In genomic region chr3:155675094-155675493, GRCh38 we compare ENCODE assay signal across 28 cellular contexts.
"Had no signal": no experiment of that assay in that cellular context is flagged by ENCODE, and none has a peak within 500 bp of the region (broad histone marks: within the 10 kb centered on the region; RNA-seq: fewer than 3 reads in every experiment).

No MANE protein-coding gene starts in this region.

- H3K27ac ChIP-seq: breast epithelium, epithelial cell of prostate, esophagus squamous epithelium, left lung, ovary, psoas muscle, sigmoid colon, thoracic aorta, uterus, WERI-Rb-1 had no signal

- H3K4me1 ChIP-seq: breast epithelium, left lung, psoas muscle, uterus had no signal

- H3K9me3 Mint-ChIP-seq: activated T-helper 1 cell treated with anti-CD3 and anti-CD28 coated beads, Interleukin-12 subunit alpha, Interleukin-12 subunit beta, Interleukin-2, Interleukin-4 antibody, amounts not matched to agents 30 ng/mL and 10 ng/mL and 1 ng/mL, durations not matched to agents 14 hours and 24 hours and 36 hours; central memory CD8-positive, alpha-beta T cell; dendritic cell treated with granulocyte-macrophage colony-stimulating factor and Interleukin-4, amounts not matched to agents 40 ng/mL and 50 ng/mL, for 4 days; nephron progenitor cell; stimulated activated effector memory CD8-positive, alpha-beta T cell treated with anti-CD3 and anti-CD28 coated beads, Interleukin-12 subunit alpha, Interleukin-12 subunit beta, amount 100 ng/mL, for 72 hours; stimulated activated naive CD8-positive, alpha-beta T cell treated with anti-CD3 and anti-CD28 coated beads, Interleukin-15, Interleukin-2, amounts not matched to agents 100 ng/mL and 50 ng/mL, for 24 hours had no signal

- H3K36me3 Mint-ChIP-seq: stimulated activated effector memory CD8-positive, alpha-beta T cell treated with anti-CD3 and anti-CD28 coated beads, Interleukin-12 subunit alpha, Interleukin-12 subunit beta, amount 100 ng/mL, for 72 hours had no signal

- H3K9me3 ChIP-seq: breast epithelium, esophagus squamous epithelium, left lung, ovary, psoas muscle, sigmoid colon, thoracic aorta, uterus had no signal

- H3K27ac Mint-ChIP-seq: activated T-helper 1 cell treated with anti-CD3 and anti-CD28 coated beads, Interleukin-12 subunit alpha, Interleukin-12 subunit beta, Interleukin-2, Interleukin-4 antibody, amounts not matched to agents 30 ng/mL and 10 ng/mL and 1 ng/mL, durations not matched to agents 14 hours and 24 hours and 36 hours; dendritic cell treated with granulocyte-macrophage colony-stimulating factor and Interleukin-4, amounts not matched to agents 40 ng/mL and 50 ng/mL, for 4 days; nephron progenitor cell; stimulated activated effector memory CD8-positive, alpha-beta T cell treated with anti-CD3 and anti-CD28 coated beads, Interleukin-12 subunit alpha, Interleukin-12 subunit beta, amount 100 ng/mL, for 72 hours; stimulated activated naive CD8-positive, alpha-beta T cell treated with anti-CD3 and anti-CD28 coated beads, Interleukin-15, Interleukin-2, amounts not matched to agents 100 ng/mL and 50 ng/mL, for 24 hours had no signal

- H3K27me3 ChIP-seq: breast epithelium, esophagus squamous epithelium, left lung, ovary, sigmoid colon, uterus had no signal

- H3K4me1 Mint-ChIP-seq: central memory CD8-positive, alpha-beta T cell; stimulated activated effector memory CD8-positive, alpha-beta T cell treated with anti-CD3 and anti-CD28 coated beads, Interleukin-12 subunit alpha, Interleukin-12 subunit beta, amount 100 ng/mL, for 72 hours had no signal

- ATAC-seq: activated CD4-positive, CD25-positive, alpha-beta regulatory T cell treated with anti-CD3 and anti-CD28 coated beads, Interleukin-2, amount 50 U/mL, for 24 hours; psoas muscle; stimulated activated effector memory CD8-positive, alpha-beta T cell treated with anti-CD3 and anti-CD28 coated beads, Interleukin-12 subunit alpha, Interleukin-12 subunit beta, amount 100 ng/mL, for 72 hours had no signal

- H3K27me3 Mint-ChIP-seq: dendritic cell treated with granulocyte-macrophage colony-stimulating factor and Interleukin-4, amounts not matched to agents 40 ng/mL and 50 ng/mL, for 4 days; stimulated activated naive CD8-positive, alpha-beta T cell treated with anti-CD3 and anti-CD28 coated beads, Interleukin-15, Interleukin-2, amounts not matched to agents 100 ng/mL and 50 ng/mL, for 24 hours had no signal

- H3K4me3 Mint-ChIP-seq: activated T-helper 1 cell treated with anti-CD3 and anti-CD28 coated beads, Interleukin-12 subunit alpha, Interleukin-12 subunit beta, Interleukin-2, Interleukin-4 antibody, amounts not matched to agents 30 ng/mL and 10 ng/mL and 1 ng/mL, durations not matched to agents 14 hours and 24 hours and 36 hours; central memory CD8-positive, alpha-beta T cell; dendritic cell treated with granulocyte-macrophage colony-stimulating factor and Interleukin-4, amounts not matched to agents 40 ng/mL and 50 ng/mL, for 4 days; nephron progenitor cell; stimulated activated effector memory CD8-positive, alpha-beta T cell treated with anti-CD3 and anti-CD28 coated beads, Interleukin-12 subunit alpha, Interleukin-12 subunit beta, amount 100 ng/mL, for 72 hours; stimulated activated naive CD8-positive, alpha-beta T cell treated with anti-CD3 and anti-CD28 coated beads, Interleukin-15, Interleukin-2, amounts not matched to agents 100 ng/mL and 50 ng/mL, for 24 hours had no signal

- DNase-seq: activated CD4-positive, alpha-beta T cell treated with anti-CD3 and anti-CD28 coated beads for 48 hours; activated CD4-positive, alpha-beta T cell treated with anti-CD3 and anti-CD28 coated beads, Interleukin-2, amount 50 U/mL, for 48 hours; activated CD8-positive, alpha-beta memory T cell treated with anti-CD3 and anti-CD28 coated beads for 24 hours; activated gamma-delta T cell treated with Interleukin-2 at 50 U/mL for 16 hours; activated naive CD4-positive, alpha-beta T cell treated with anti-CD3 and anti-CD28 coated beads, Interleukin-2, amount 50 U/mL, for 16 hours; amniotic stem cell; effector CD4-positive, alpha-beta T cell; esophagus squamous epithelium; left lung; nephron progenitor cell; ovary; psoas muscle; sigmoid colon; small intestine; stimulated activated CD4-positive, alpha-beta T cell treated with anti-CD3 and anti-CD28 coated beads, Interleukin-4, amount 100 ng/mL, for 24 hours; T1000; trophoblast cell; uterus; WERI-Rb-1 had no signal

- H3K4me3 ChIP-seq: breast epithelium, esophagus squamous epithelium, ovary, psoas muscle, thoracic aorta, uterus had no signal

- H3K36me3 ChIP-seq: breast epithelium, esophagus squamous epithelium, left lung, ovary, sigmoid colon, thoracic aorta, uterus, WERI-Rb-1 had no signal
